11 cellular contexts compared by ENCODE assay signal in the genomic region with DNA sequence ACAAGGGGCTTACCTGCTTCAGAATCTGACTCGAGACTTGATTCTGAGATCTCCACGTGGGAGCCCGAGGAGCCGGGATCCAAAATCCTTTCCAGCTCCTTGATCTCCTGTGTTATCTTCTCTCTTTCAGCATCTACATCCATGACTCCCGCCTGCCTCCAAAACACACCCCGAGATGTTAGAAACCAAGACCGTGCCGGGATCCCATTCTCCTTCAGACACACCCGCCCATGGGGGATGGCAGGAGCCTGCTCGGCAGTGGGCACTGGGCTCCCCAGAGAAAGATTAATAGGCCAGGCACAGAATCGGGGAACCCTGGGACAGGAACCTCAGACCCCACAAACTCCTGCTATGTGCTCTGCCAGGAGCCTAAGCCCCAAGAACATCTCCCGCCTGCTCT. TPM values are rescaled to one million over a fixed set of nuclear protein-coding genes. Genes with fewer than 3 reads are reported as not detected.
A peak's percentile ranks its signal among the peaks of the same experiment; 100 is the strongest.
DNase-seq lines count a peak whose midpoint lies in the region; ATAC-seq and TF ChIP-seq lines count a peak whose summit lies in the region.
"Had no signal": no experiment of that assay in that cellular context is flagged by ENCODE, and none has a peak within 500 bp of the region (broad histone marks: within the 10 kb centered on the region; RNA-seq: fewer than 3 reads in every experiment).

No MANE protein-coding gene starts in this region.

- 91% methylated on average over 10 of the region's 12 CpGs for WGBS in esophagus muscularis mucosa

- TF ChIP-seq CTCF in GM12864 (IDR thresholded peaks at IDR 0.05; ENCODE audit: low read depth, low read length, missing control alignments) (no peak), MM.1S (IDR thresholded peaks at IDR 0.05; ENCODE audit: low read length) (no peak), neural progenitor cell (IDR thresholded peaks at IDR 0.05) (no peak), esophagus muscularis mucosa (IDR thresholded peaks at IDR 0.05) (no peak)

- H3K9me3 ChIP-seq in MM.1S (replicated peaks; ENCODE audit: insufficient read depth, low read length) (no peaks in the 10 kb centered on the region), neural progenitor cell (ENCODE audit: low read depth) (no peaks in the 10 kb centered on the region), esophagus muscularis mucosa (no peaks in the 10 kb centered on the region)
- H3K9me3 ChIP-seq: Peyer's patch had no signal

- no peaks in the 10 kb centered on the region for H3K9me2 ChIP-seq in MM.1S (replicated peaks; ENCODE audit: insufficient read depth, low read length)

- H3K4me3 Mint-ChIP-seq in central memory CD8-positive, alpha-beta T cell: peak overlapping the region; percentile 78
- peak overlapping the region; percentile 92 for H3K4me3 Mint-ChIP-seq in neural progenitor cell

- H3K4me2 ChIP-seq in MM.1S (ENCODE audit: low read depth, low read length) (peak overlapping the region; percentile 93), neural progenitor cell (no peak overlapping the region)

- peaks cover 10% of the 10 kb centered on the region for H3K36me3 Mint-ChIP-seq in central memory CD8-positive, alpha-beta T cell (ENCODE audit: insufficient read depth)
- H3K36me3 Mint-ChIP-seq in neural progenitor cell: peaks cover 15% of the 10 kb centered on the region

- H2AFZ ChIP-seq in MM.1S (ENCODE audit: low read length): no peak overlapping the region
- H2AFZ ChIP-seq in neural progenitor cell (replicated peaks): no peak overlapping the region

- H3K9me3 Mint-ChIP-seq in central memory CD8-positive, alpha-beta T cell: no peaks in the 10 kb centered on the region
- no peaks in the 10 kb centered on the region for H3K9me3 Mint-ChIP-seq in neural progenitor cell

- H3K9ac ChIP-seq in MM.1S (ENCODE audit: low read length) (peak overlapping the region; percentile 80; the same call in 1 of the 2 replicates), neural progenitor cell (no peak overlapping the region)

- H4K20me1 ChIP-seq in MM.1S (ENCODE audit: insufficient read depth, low read length) (no peaks in the 10 kb centered on the region), neural progenitor cell (ENCODE audit: low read depth) (peaks cover 20% of the 10 kb centered on the region)

- no peaks in the 10 kb centered on the region for H3K27me3 Mint-ChIP-seq in central memory CD8-positive, alpha-beta T cell
- H3K27me3 Mint-ChIP-seq in neural progenitor cell (ENCODE audit: insufficient read depth, low read depth): peaks cover 4% of the 10 kb centered on the region

- H3K27me3 ChIP-seq in MM.1S (replicated peaks; ENCODE audit: insufficient read depth, low read length) (no peaks in the 10 kb centered on the region), neural progenitor cell (no peaks in the 10 kb centered on the region), esophagus muscularis mucosa (no peaks in the 10 kb centered on the region)
- H3K27me3 ChIP-seq: Peyer's patch had no signal

- H3K36me3 ChIP-seq in MM.1S (replicated peaks; ENCODE audit: insufficient read depth, low read length) (no peaks in the 10 kb centered on the region), neural progenitor cell (no peaks in the 10 kb centered on the region), esophagus muscularis mucosa (peaks cover 32 to 65% (median 62%) of the 10 kb centered on the region in 4 donors)

- H3K27ac Mint-ChIP-seq in central memory CD8-positive, alpha-beta T cell (ENCODE audit: low read depth): no peak overlapping the region
- H3K27ac Mint-ChIP-seq in neural progenitor cell: no peak overlapping the region

- H3K79me2 ChIP-seq in MM.1S (ENCODE audit: low read length): peaks cover 29% of the 10 kb centered on the region
- H3K79me2 ChIP-seq in neural progenitor cell (ENCODE audit: low read depth): peaks cover 24% of the 10 kb centered on the region

- DNase-seq in GM12864 (ENCODE audit: low read depth) (no peak), MM.1S (no peak), neural progenitor cell (ENCODE audit: low spot score) (no peak), esophagus muscularis mucosa (ENCODE audit: extremely low spot score) (no peak), globus pallidus (ENCODE audit: low spot score) (no peak)
- no peak for DNase-seq in central memory CD8-positive, alpha-beta T cell (ENCODE audit: low spot score in 2 of 2)
- DNase-seq: aorta, HCEC 1CT, kidney, Peyer's patch had no signal

- H3K4me1 ChIP-seq in MM.1S (ENCODE audit: low read length) (peaks cover 11% of the 10 kb centered on the region), neural progenitor cell (no peaks in the 10 kb centered on the region), esophagus muscularis mucosa (peaks cover 18 to 25% (median 24%) of the 10 kb centered on the region in 4 donors)

- H3K27ac ChIP-seq in MM.1S (ENCODE audit: low read length) (no peak overlapping the region), neural progenitor cell (no peak overlapping the region), esophagus muscularis mucosa (replicated peaks in 1 of 4) (no peak overlapping the region)
- H3K27ac ChIP-seq: Peyer's patch had no signal

- H3K4me3 ChIP-seq in GM12864 (ENCODE audit: low read depth, low read length) (peak overlapping the region; percentile 93; the same call in 1 of the 2 replicates), MM.1S (ENCODE audit: low read length) (no peak overlapping the region), neural progenitor cell (peak overlapping the region; percentile 99), esophagus muscularis mucosa (no peak overlapping the region)

- ATAC-seq in central memory CD8-positive, alpha-beta T cell (replicated peaks; ENCODE audit: extremely low read depth, poor library complexity, severe bottlenecking): no peak
- ATAC-seq in activated CD4-positive, CD25-positive, alpha-beta regulatory T cell treated with anti-CD3 and anti-CD28 coated beads, Interleukin-2, amount 50 U/mL, for 24 hours: no peak

- TF ChIP-seq EP300 in esophagus muscularis mucosa (IDR thresholded peaks at IDR 0.05): no peak

- intact Hi-C loops in esophagus muscularis mucosa (cut with DNase I): loop anchor here (5.0 kb wide), 1 partner anchor 61 kb away; no protein-coding TSS in a partner anchor

- H3K4me1 Mint-ChIP-seq in central memory CD8-positive, alpha-beta T cell: peaks cover 13% of the 10 kb centered on the region
- peaks cover 14% of the 10 kb centered on the region for H3K4me1 Mint-ChIP-seq in neural progenitor cell

- H3F3A ChIP-seq in MM.1S (ENCODE audit: insufficient read depth, low read length) (no peaks in the 10 kb centered on the region), neural progenitor cell (ENCODE audit: low read depth) (peaks cover 18% of the 10 kb centered on the region)

- no peak for TF ChIP-seq POLR2A in esophagus muscularis mucosa (IDR thresholded peaks at IDR 0.05; ENCODE audit: low read depth)

RNA-seq across cellular contexts. Expression of gene SNAPC4, which starts 1.7 kb away (rescaled TPM):
- total RNA-seq in neural progenitor cell (ENCODE audit: low replicate concordance) (6.8 and 16.5 TPM in 2 replicates), esophagus muscularis mucosa (1 to 10 TPM; 3.3 to 8.4 (median 4.9) TPM)

RNA-seq across cellular contexts. Expression of gene ENTR1, which starts 12.1 kb away (rescaled TPM):
- total RNA-seq in neural progenitor cell (ENCODE audit: low replicate concordance): 34.9 and 52.3 TPM in 2 replicates
- 10 to 100 TPM; 26.2 to 44.8 (median 37.6) TPM for total RNA-seq in esophagus muscularis mucosa

RNA-seq across cellular contexts. Expression of gene PMPCA, which starts 12.2 kb away (rescaled TPM):
- 51.3 and 65.3 TPM in 2 replicates for total RNA-seq in neural progenitor cell (ENCODE audit: low replicate concordance)
- 10 to 100 TPM; 22.8 to 43.9 (median 35.0) TPM for total RNA-seq in esophagus muscularis mucosa

RNA-seq across cellular contexts. Expression of gene CARD9, which starts 24.8 kb away (rescaled TPM):
- total RNA-seq in neural progenitor cell (ENCODE audit: low replicate concordance) (0.96 TPM in 1 of 2 replicates, not detected in the other), esophagus muscularis mucosa (1 to 10 TPM; 1.2 to 4.2 (median 1.9) TPM)

RNA-seq across cellular contexts. Expression of gene DNLZ, which starts 34.7 kb away (rescaled TPM):
- total RNA-seq in neural progenitor cell (ENCODE audit: low replicate concordance) (3.4 and 15.8 TPM in 2 replicates), esophagus muscularis mucosa (10 to 100 TPM; 29.5 to 41.3 (median 35.8) TPM)

Comparison
In these comparisons a context has a peak if more than half of its experiments do, and no peak if none do; other contexts are left out.
1. H3K4me3 ChIP-seq: peak in GM12864 (single experiment) and neural progenitor cell (single experiment); none in MM.1S (single experiment) and esophagus muscularis mucosa (0 of 4).